10 cellular contexts compared by ENCODE assay signal in genomic region chr2:221973902-221974301, GRCh38.
"Had no signal": no experiment of that assay in that cellular context is flagged by ENCODE, and none has a peak within 500 bp of the region (broad histone marks: within the 10 kb centered on the region; RNA-seq: fewer than 3 reads in every experiment).

No MANE protein-coding gene starts in this region.

- H3K27ac Mint-ChIP-seq: HFFc6, IgD-negative memory B cell had no signal

- H3K4me1 ChIP-seq: HAP-1 had no signal

- H3K9me3 Mint-ChIP-seq: HFFc6, IgD-negative memory B cell had no signal

- H3K9me3 ChIP-seq: HAP-1 had no signal

- ATAC-seq: HCT116, K562 had no signal

- DNase-seq: GM23248, H7, HFFc6, Kasumi-1, KG1 had no signal

- H3K27ac ChIP-seq: GM23248, HL-60 had no signal

- H3K36me3 ChIP-seq: HAP-1 had no signal

- H3K9ac ChIP-seq: GM23248 had no signal

- H3K4me3 Mint-ChIP-seq: HFFc6, IgD-negative memory B cell had no signal

- H3K36me3 Mint-ChIP-seq: IgD-negative memory B cell had no signal

- H3K4me3 ChIP-seq: GM23248, HAP-1, K562 had no signal

- H2AFZ ChIP-seq: GM23248 had no signal

- H3K4me1 Mint-ChIP-seq: IgD-negative memory B cell had no signal

- FAIRE-seq: K562 had no signal
